In the genomic region with DNA sequence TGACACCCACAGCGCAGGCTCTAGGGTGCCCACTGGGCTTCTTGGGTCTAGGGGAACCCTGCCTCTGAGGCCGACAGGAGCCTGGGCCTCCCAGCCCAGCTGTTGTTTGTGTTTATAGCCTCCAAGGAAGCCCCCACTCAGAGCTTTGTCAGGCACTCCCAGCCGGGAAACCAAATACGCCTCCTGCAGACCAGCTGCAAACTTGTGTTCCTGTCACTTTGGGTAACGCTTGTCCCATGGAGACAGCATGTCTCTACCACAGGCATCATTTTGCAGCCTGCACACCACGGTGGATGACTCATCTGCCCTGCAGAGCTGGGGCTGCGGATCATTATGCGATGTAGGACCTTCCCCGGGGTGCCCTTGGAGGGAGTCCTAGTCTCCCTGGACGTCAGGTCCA, we compare ENCODE assay signal across 2 cellular contexts.
TF ChIP-seq lines count a peak whose summit lies in the region.

No MANE protein-coding gene starts in this region.

TF ChIP-seq in A549, 52 proteins besides CTCF, POLR2A, EP300 and RAD21:
- TF ChIP-seq FOSL2 (IDR thresholded peaks at IDR 0.05): no peak
- TF ChIP-seq FOSL2 (CRISPR knock-in tag; IDR thresholded peaks at IDR 0.05): peak; percentile 3; the same call in 1 of the 2 replicates
- no peak for TF ChIP-seq NFE2L2 (conservative IDR thresholded peaks at IDR 0.05; ENCODE audit: low read length)

TF ChIP-seq in K562, 482 proteins besides CTCF, POLR2A, EP300 and RAD21:
- TF ChIP-seq, protein P1, sequence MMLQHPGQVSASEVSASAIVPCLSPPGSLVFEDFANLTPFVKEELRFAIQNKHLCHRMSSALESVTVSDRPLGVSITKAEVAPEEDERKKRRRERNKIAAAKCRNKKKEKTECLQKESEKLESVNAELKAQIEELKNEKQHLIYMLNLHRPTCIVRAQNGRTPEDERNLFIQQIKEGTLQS (IDR thresholded peaks at IDR 0.05): 0 out of 2 replicates have a peak, but pooled peaks have one; percentile 10
- TF ChIP-seq, protein P1 (CRISPR knock-in tag; conservative IDR thresholded peaks at IDR 0.05): no peak
- no peak for TF ChIP-seq ZNF695 (CRISPR knock-in tag; IDR thresholded peaks at IDR 0.05)
